In genomic region chr17:48236681-48237134, GRCh38 we compare ENCODE assay signal across 1 cellular context.
TF ChIP-seq lines count a peak whose summit lies in the region.

No MANE protein-coding gene starts in this region.

TF ChIP-seq in GM23338, 12 proteins besides CTCF, POLR2A, EP300 and RAD21 (continued from another document):
- TF ChIP-seq REST (IDR thresholded peaks at IDR 0.05; ENCODE audit: unreplicated experiment) (no peak), NANOG (IDR thresholded peaks at IDR 0.05; ENCODE audit: borderline replicate concordance) (no peak)
